Comparison of ENCODE assay signal across 33 cellular contexts in the genomic region with DNA sequence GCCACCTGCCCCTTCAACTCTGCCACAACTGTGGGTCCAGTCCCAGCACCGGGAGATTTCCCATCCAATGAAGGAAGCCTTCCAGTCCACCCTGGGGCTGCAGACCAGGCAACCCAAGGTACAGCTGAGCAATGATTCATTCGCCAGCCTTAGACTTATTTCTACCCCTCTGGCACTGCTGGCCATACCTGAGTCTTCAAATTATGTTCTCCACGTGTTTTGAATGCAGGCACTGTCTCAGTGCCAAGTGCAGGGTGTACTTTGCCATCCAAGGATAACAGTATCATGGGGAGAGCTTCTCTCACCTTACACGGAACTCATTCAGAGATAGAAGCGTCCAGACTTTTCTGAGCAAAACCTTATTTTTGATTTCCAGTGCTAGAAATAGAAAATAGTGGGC.
"Had no signal": no experiment of that assay in that cellular context is flagged by ENCODE, and none has a peak within 500 bp of the region (broad histone marks: within the 10 kb centered on the region; RNA-seq: fewer than 3 reads in every experiment).

No MANE protein-coding gene starts in this region.

- H3K9me3 Mint-ChIP-seq: activated naive CD4-positive, alpha-beta T cell treated with anti-CD3 and anti-CD28 coated beads, Interleukin-2, amount 50 U/mL, for 24 hours; T-helper 2 cell treated with Interferon-gamma antibody and Interleukin-4, amounts not matched to agents 5 μg/mL and 100 μg/mL, for 36 hours had no signal

- H3K27ac Mint-ChIP-seq: activated B cell treated with CpG ODN at 0.5 μM for 24 hours; activated CD8-positive, alpha-beta T cell treated with anti-CD3 and anti-CD28 coated beads for 36 hours; activated naive CD4-positive, alpha-beta T cell treated with anti-CD3 and anti-CD28 coated beads for 36 hours; activated naive CD4-positive, alpha-beta T cell treated with anti-CD3 and anti-CD28 coated beads, Interleukin-2, amount 50 U/mL, for 24 hours; activated naive CD8-positive, alpha-beta T cell treated with anti-CD3 and anti-CD28 coated beads for 36 hours; activated naive CD8-positive, alpha-beta T cell treated with anti-CD3 and anti-CD28 coated beads, Interleukin-2, amount 50 U/mL, for 24 hours; activated T-helper 17 cell treated with anti-CD3 and anti-CD28 coated beads, Interleukin-2, amount 50 U/mL, for 72 hours; effector memory CD8-positive, alpha-beta T cell; T-helper 17 cell; T-helper 2 cell treated with Interferon-gamma antibody and Interleukin-4, amounts not matched to agents 5 μg/mL and 100 μg/mL, for 36 hours had no signal

- H3K4me3 ChIP-seq: adrenal gland, body of pancreas, esophagus muscularis mucosa, gastroesophageal sphincter had no signal

- H3K27me3 Mint-ChIP-seq: activated B cell treated with CpG ODN at 0.5 μM for 24 hours; activated CD8-positive, alpha-beta T cell treated with anti-CD3 and anti-CD28 coated beads for 36 hours; activated naive CD8-positive, alpha-beta T cell treated with anti-CD3 and anti-CD28 coated beads, Interleukin-2, amount 50 U/mL, for 24 hours; activated T-helper 17 cell treated with anti-CD3 and anti-CD28 coated beads, Interleukin-2, amount 50 U/mL, for 72 hours; T-helper 17 cell had no signal

- H3K4me3 Mint-ChIP-seq: activated B cell treated with CpG ODN at 0.5 μM for 24 hours; activated CD8-positive, alpha-beta T cell treated with anti-CD3 and anti-CD28 coated beads for 36 hours; activated naive CD4-positive, alpha-beta T cell treated with anti-CD3 and anti-CD28 coated beads for 36 hours; activated naive CD4-positive, alpha-beta T cell treated with anti-CD3 and anti-CD28 coated beads, Interleukin-2, amount 50 U/mL, for 24 hours; activated naive CD8-positive, alpha-beta T cell treated with anti-CD3 and anti-CD28 coated beads for 36 hours; activated naive CD8-positive, alpha-beta T cell treated with anti-CD3 and anti-CD28 coated beads, Interleukin-2, amount 50 U/mL, for 24 hours; activated T-cell treated with anti-CD3 and anti-CD28 coated beads, Interleukin-2, amount 50 U/mL, for 4 hours; activated T-helper 17 cell treated with anti-CD3 and anti-CD28 coated beads, Interleukin-2, amount 50 U/mL, for 72 hours; effector memory CD8-positive, alpha-beta T cell; T-helper 17 cell; T-helper 2 cell treated with Interferon-gamma antibody and Interleukin-4, amounts not matched to agents 5 μg/mL and 100 μg/mL, for 36 hours had no signal

- ATAC-seq: activated CD4-positive, CD25-positive, alpha-beta regulatory T cell treated with anti-CD3 and anti-CD28 coated beads, Interleukin-2, amount 50 U/mL, for 24 hours; activated CD8-positive, alpha-beta T cell treated with anti-CD3 and anti-CD28 coated beads for 36 hours; activated naive CD8-positive, alpha-beta T cell treated with anti-CD3 and anti-CD28 coated beads, Interleukin-2, amount 50 U/mL, for 24 hours; activated T-cell treated with anti-CD3 and anti-CD28 coated beads, Interleukin-2, amount 50 U/mL, for 4 hours; activated T-helper 17 cell treated with anti-CD3 and anti-CD28 coated beads, Interleukin-2, amount 50 U/mL, for 72 hours; body of pancreas; effector memory CD8-positive, alpha-beta T cell; gastroesophageal sphincter; T-helper 17 cell had no signal

- DNase-seq: activated B cell treated with CpG ODN at 0.5 μM for 24 hours; activated CD4-positive, alpha-beta T cell treated with anti-CD3 and anti-CD28 coated beads for 48 hours; activated CD4-positive, alpha-beta T cell treated with anti-CD3 and anti-CD28 coated beads, Interleukin-2, amount 50 U/mL, for 1 hour; activated CD4-positive, alpha-beta T cell treated with anti-CD3 and anti-CD28 coated beads, Interleukin-2, amount 50 U/mL, for 48 hours; activated CD8-positive, alpha-beta memory T cell treated with anti-CD3 and anti-CD28 coated beads for 24 hours; activated CD8-positive, alpha-beta T cell treated with anti-CD3 and anti-CD28 coated beads for 36 hours; activated effector memory CD4-positive, alpha-beta T cell treated with anti-CD3 and anti-CD28 coated beads, Interleukin-2, amount 50 U/mL, for 16 hours; activated naive CD4-positive, alpha-beta T cell treated with anti-CD3 and anti-CD28 coated beads for 36 hours; activated naive CD8-positive, alpha-beta T cell treated with anti-CD3 and anti-CD28 coated beads for 36 hours; activated naive CD8-positive, alpha-beta T cell treated with anti-CD3 and anti-CD28 coated beads, Interleukin-2, amount 50 U/mL, for 24 hours; activated T-cell treated with anti-CD3 and anti-CD28 coated beads, Interleukin-2, amount 50 U/mL, for 4 hours; adrenal gland; amygdala; aorta; body of pancreas; caudate nucleus; cortex of kidney; dermis blood vessel endothelial cell; effector CD4-positive, alpha-beta T cell; effector memory CD8-positive, alpha-beta T cell; erythroblast; foreskin melanocyte; T-helper 1 cell; T-helper 17 cell; T1000; WERI-Rb-1 had no signal

- H3K36me3 ChIP-seq: adrenal gland, esophagus muscularis mucosa, gastroesophageal sphincter, WERI-Rb-1 had no signal

- H3K27me3 ChIP-seq: adrenal gland, body of pancreas, esophagus muscularis mucosa, gastroesophageal sphincter had no signal

- H3K4me1 ChIP-seq: adrenal gland, body of pancreas, esophagus muscularis mucosa, gastroesophageal sphincter had no signal

- FAIRE-seq: colon had no signal

- H3K36me3 Mint-ChIP-seq: activated naive CD8-positive, alpha-beta T cell treated with anti-CD3 and anti-CD28 coated beads for 36 hours had no signal

- H3K9me3 ChIP-seq: adrenal gland, body of pancreas had no signal

- H3K27ac ChIP-seq: adrenal gland, body of pancreas, esophagus muscularis mucosa, gastroesophageal sphincter, WERI-Rb-1 had no signal

- H3K4me1 Mint-ChIP-seq: activated B cell treated with CpG ODN at 0.5 μM for 24 hours; activated naive CD4-positive, alpha-beta T cell treated with anti-CD3 and anti-CD28 coated beads, Interleukin-2, amount 50 U/mL, for 24 hours; activated naive CD8-positive, alpha-beta T cell treated with anti-CD3 and anti-CD28 coated beads for 36 hours; activated naive CD8-positive, alpha-beta T cell treated with anti-CD3 and anti-CD28 coated beads, Interleukin-2, amount 50 U/mL, for 24 hours; activated T-helper 17 cell treated with anti-CD3 and anti-CD28 coated beads, Interleukin-2, amount 50 U/mL, for 72 hours; T-helper 17 cell had no signal
